In the genomic region with DNA sequence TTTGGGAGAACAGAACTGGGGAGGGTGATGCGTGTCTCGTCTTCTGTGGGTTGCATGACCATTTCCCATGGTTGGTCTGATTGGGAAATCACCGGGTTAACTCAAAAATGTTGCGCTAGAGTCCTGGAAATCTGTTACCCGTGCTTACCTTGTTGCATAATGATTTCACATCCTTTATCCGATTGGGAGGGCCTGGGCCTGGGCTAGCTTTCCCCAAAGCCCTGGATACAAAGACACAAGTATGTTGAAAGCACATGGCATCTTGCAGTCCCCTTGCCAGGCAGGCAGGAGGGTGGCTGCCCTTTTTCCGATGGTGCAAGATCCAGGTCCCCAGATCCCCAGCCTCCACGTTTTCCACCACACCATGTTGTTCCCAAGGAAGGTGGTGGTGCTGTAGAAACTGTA, we compare ENCODE assay signal across 10 cellular contexts.
DNase-seq lines count a peak whose midpoint lies in the region; ATAC-seq and TF ChIP-seq lines count a peak whose summit lies in the region.
"Had no signal": no experiment of that assay in that cellular context is flagged by ENCODE, and none has a peak within 500 bp of the region (broad histone marks: within the 10 kb centered on the region; RNA-seq: fewer than 3 reads in every experiment).

No MANE protein-coding gene starts in this region.

- no peak for ATAC-seq in GM21825 (IDR thresholded peaks at IDR 0.05; ENCODE audit: unreplicated experiment)

- H3K4me3 ChIP-seq in BLaER1 treated with 17β-estradiol and CSF1 and Interleukin-3, amounts not matched to agents 10 nM and 100 nM = peak overlapping the region; percentile 63 to 95 (median 74)
- H3K4me3 ChIP-seq in HL-60 (replicated peaks; ENCODE audit: insufficient read depth, low read length) (peak overlapping the region; percentile 39), mucosa of rectum (ENCODE audit: low read length in 2 of 2) (peak overlapping the region; percentile 38 to 51)

- peak overlapping the region; percentile 87 to 100 (median 97) for H3K27ac ChIP-seq in BLaER1 treated with 17β-estradiol and CSF1 and Interleukin-3, amounts not matched to agents 10 nM and 100 nM
- H3K27ac ChIP-seq in HL-60 (replicated peaks) (peak overlapping the region; percentile 99), angular gyrus (ENCODE audit: low read depth, low read length) (peak overlapping the region; percentile 29), mucosa of rectum (ENCODE audit: low read depth in 2 of 2, low read length in 2 of 2) (peak overlapping the region; percentile 31 to 39)

- H3K9ac ChIP-seq in BLaER1 treated with 17β-estradiol and CSF1 and Interleukin-3, amounts not matched to agents 10 nM and 100 nM = peak overlapping the region; percentile 83 to 99 (median 94)
- H3K9ac ChIP-seq in mucosa of rectum (ENCODE audit: low read depth in 1 of 2, low read length in 2 of 2) = peak overlapping the region in 1 of 2 donors; percentile 47

- no peaks in the 10 kb centered on the region for H3K27me3 ChIP-seq in BLaER1 treated with 17β-estradiol and CSF1 and Interleukin-3, amounts not matched to agents 10 nM and 100 nM
- no peaks in the 10 kb centered on the region for H3K27me3 ChIP-seq in HL-60 (ENCODE audit: insufficient read depth, poor library complexity, severe bottlenecking)
- peaks cover 9 to 20% of the 10 kb centered on the region in 2 donors for H3K27me3 ChIP-seq in mucosa of rectum (ENCODE audit: control insufficient read depth in 2 of 2, insufficient read depth in 2 of 2, low read length in 2 of 2)

- peaks cover 0 to 31% (median 21%) of the 10 kb centered on the region in 11 experiments; a peak in 16 of 22 replicates for H3K9me3 ChIP-seq in BLaER1 treated with 17β-estradiol and CSF1 and Interleukin-3, amounts not matched to agents 10 nM and 100 nM (replicated peaks in 1 of 11)
- H3K9me3 ChIP-seq in mucosa of rectum (ENCODE audit: control insufficient read depth in 2 of 2, low read length in 2 of 2) = no peaks in the 10 kb centered on the region

- peaks cover 37 to 47% (median 43%) of the 10 kb centered on the region in 11 experiments for H3K36me3 ChIP-seq in BLaER1 treated with 17β-estradiol and CSF1 and Interleukin-3, amounts not matched to agents 10 nM and 100 nM
- no peaks in the 10 kb centered on the region for H3K36me3 ChIP-seq in mucosa of rectum (ENCODE audit: control insufficient read depth in 2 of 2, insufficient read depth in 2 of 2, low read length in 2 of 2)

- peak; percentile 97 to 98 for DNase-seq in HL-60 (ENCODE audit: low read depth in 1 of 2, low spot score in 1 of 2)
- no peak for DNase-seq in SW 1271 (lab: John Stamatoyannopoulos, UW)
- no peak for DNase-seq in 8988T
- no peak for DNase-seq in middle frontal gyrus (ENCODE audit: extremely low spot score, low spot score)
- DNase-seq: COR-L47, NCI-H526 treated with DMSO at 0.1 percent for 48 hours had no signal

- peaks cover 0 to 29% (median 8%) of the 10 kb centered on the region in 11 experiments; a peak in 9 of 22 replicates for H4K20me1 ChIP-seq in BLaER1 treated with 17β-estradiol and CSF1 and Interleukin-3, amounts not matched to agents 10 nM and 100 nM

- peak overlapping the region; percentile 87 to 100 (median 96) for H3K4me2 ChIP-seq in BLaER1 treated with 17β-estradiol and CSF1 and Interleukin-3, amounts not matched to agents 10 nM and 100 nM

- H3K4me1 ChIP-seq in BLaER1 treated with 17β-estradiol and CSF1 and Interleukin-3, amounts not matched to agents 10 nM and 100 nM = peaks cover 66 to 78% (median 73%) of the 10 kb centered on the region in 10 experiments
- peaks cover 2 to 3% of the 10 kb centered on the region in 2 donors for H3K4me1 ChIP-seq in mucosa of rectum (ENCODE audit: control insufficient read depth in 2 of 2, insufficient read depth in 2 of 2, low read length in 2 of 2)

- TF ChIP-seq CTCF in HL-60 (IDR thresholded peaks at IDR 0.05; ENCODE audit: insufficient read depth, low read length) = no peak

Comparison
In these comparisons a context has a peak if more than half of its experiments do, and no peak if none do; other contexts are left out.
1. H3K27ac ChIP-seq: peak in every context shown above with its lines; median percentile 99 in HL-60; 97 in BLaER1 treated with 17β-estradiol and CSF1 and Interleukin-3, amounts not matched to agents 10 nM and 100 nM; 35 in mucosa of rectum; 29 in angular gyrus.
2. DNase-seq: peak in HL-60 (2 of 2); none in SW 1271 (0 of 2), 8988T (single experiment) and middle frontal gyrus (single experiment).
3. Peak in every context shown above with its lines, with median percentiles within 50 percentile points of each other: H3K4me3 ChIP-seq.